ENCODE assay signal across 1 cellular context in genomic region chr1:117058810-117059209, GRCh38.
A peak's percentile ranks its signal among the peaks of the same experiment; 100 is the strongest.
TF ChIP-seq lines count a peak whose summit lies in the region.

No MANE protein-coding gene starts in this region.

TF ChIP-seq in HepG2, 621 proteins besides CTCF, POLR2A, EP300 and RAD21:
- no peak for TF ChIP-seq FOSL2 (CRISPR knock-in tag; IDR thresholded peaks at IDR 0.05)
- TF ChIP-seq ZBTB37 (CRISPR knock-in tag; IDR thresholded peaks at IDR 0.05) = no peak
- no peak for TF ChIP-seq ZNF124 (CRISPR knock-in tag; IDR thresholded peaks at IDR 0.05)
- TF ChIP-seq FOSL1 (CRISPR knock-in tag; IDR thresholded peaks at IDR 0.05; ENCODE audit: borderline replicate concordance) = no peak
- no peak for TF ChIP-seq NONO (IDR thresholded peaks at IDR 0.05)
- TF ChIP-seq NONO (CRISPR knock-in tag; conservative IDR thresholded peaks at IDR 0.05) = 0 out of 2 replicates have a peak, but pooled peaks have one; percentile 1
- no peak for TF ChIP-seq SMC3 (IDR thresholded peaks at IDR 0.05; ENCODE audit: low read length)
